Comparison of ENCODE assay signal across 8 cellular contexts in the genomic region with DNA sequence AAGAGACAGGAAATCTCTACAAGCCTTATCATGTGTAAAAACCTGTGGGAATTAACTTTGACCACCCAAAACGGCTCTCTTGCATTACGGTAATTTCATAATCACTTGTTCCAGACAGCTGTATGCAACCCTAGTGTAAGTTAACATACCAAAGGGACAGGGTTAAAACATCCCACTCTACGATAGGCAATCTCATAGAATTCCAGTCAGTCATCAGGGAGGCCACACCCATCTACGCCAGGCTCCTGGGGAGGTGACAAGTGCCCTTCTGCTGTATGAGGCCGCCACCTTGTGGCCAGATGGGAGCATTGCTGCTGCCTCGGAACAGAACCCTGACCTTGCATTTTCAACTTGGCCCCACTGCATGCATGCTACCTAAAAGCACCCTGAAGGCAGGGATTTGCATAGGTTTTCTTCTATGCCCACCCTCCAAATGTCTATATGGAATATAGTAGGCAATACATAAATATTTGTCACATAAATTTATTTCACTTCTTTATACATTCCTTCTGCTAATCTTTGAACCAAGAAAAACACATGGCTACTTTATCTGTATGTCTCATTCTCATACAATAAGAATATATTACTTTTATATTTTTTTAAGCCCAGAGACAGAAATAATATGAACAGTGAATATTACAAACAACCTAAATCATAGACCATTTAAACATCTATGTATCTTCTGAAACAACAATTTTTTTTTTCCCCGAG. TPM values are rescaled to one million over a fixed set of nuclear protein-coding genes. Genes with fewer than 3 reads are reported as not detected.
DNase-seq lines count a peak whose midpoint lies in the region; ATAC-seq, FAIRE-seq and TF ChIP-seq lines count a peak whose summit lies in the region.

No MANE protein-coding gene starts in this region.

- H3K27me3 ChIP-seq in bronchial epithelial cell (ENCODE audit: control insufficient read depth, insufficient read depth, low read length), result no peaks in the 10 kb centered on the region

- peak; percentile 89 for FAIRE-seq in bronchial epithelial cell (lab: Jason Lieb, UNC)

- no peaks in the 10 kb centered on the region for H3K36me3 ChIP-seq in bronchial epithelial cell (ENCODE audit: control insufficient read depth, insufficient read depth, low read length)

- DNase-seq in GM12864 (ENCODE audit: low read depth), result peak; percentile 67
- peak; percentile 89 for DNase-seq in NCI-H345 (lab: John Stamatoyannopoulos, UW)
- DNase-seq in bronchial epithelial cell (ENCODE audit: low read depth), result peak; percentile 95
- peak; percentile 96 for DNase-seq in islet precursor cell
- peak; percentile 61 to 74 for DNase-seq in stimulated activated CD4-positive, alpha-beta T cell treated with anti-CD3 and anti-CD28 coated beads, Interleukin-1b, Interleukin-23, amount 100 ng/mL, for 1 hour (ENCODE audit: low read depth in 2 of 2)

- no peak overlapping the region for H3K4me3 ChIP-seq in GM12864 (ENCODE audit: low read depth, low read length)
- no peak overlapping the region for H3K4me3 ChIP-seq in WI38 (ENCODE audit: low read depth, low read length)
- H3K4me3 ChIP-seq in bronchial epithelial cell (ENCODE audit: low read depth, low read length), result no peak overlapping the region

- TF ChIP-seq CTCF in GM12864 (IDR thresholded peaks at IDR 0.05; ENCODE audit: low read depth, low read length, missing control alignments) (peak; percentile 99), WI38 (IDR thresholded peaks at IDR 0.05; ENCODE audit: low read depth, low read length) (peak; percentile 94), bronchial epithelial cell (IDR thresholded peaks at IDR 0.05; ENCODE audit: insufficient read depth, low read length, severe bottlenecking) (peak; percentile 96)

- ATAC-seq in HG03139 (IDR thresholded peaks at IDR 0.05; ENCODE audit: unreplicated experiment) (peak; percentile 73), HG03469 (IDR thresholded peaks at IDR 0.05; ENCODE audit: unreplicated experiment) (no peak)

RNA-seq across cellular contexts. Expression of gene HSF2BP, which starts 12.6 kb away (rescaled TPM):
- total RNA-seq in bronchial epithelial cell, result 5.8 and 6.6 TPM in 2 replicates

RNA-seq across cellular contexts. Expression of gene RRP1B, which starts 12.7 kb away (rescaled TPM):
- 25.3 and 31.1 TPM in 2 replicates for total RNA-seq in bronchial epithelial cell
